In the genomic region with DNA sequence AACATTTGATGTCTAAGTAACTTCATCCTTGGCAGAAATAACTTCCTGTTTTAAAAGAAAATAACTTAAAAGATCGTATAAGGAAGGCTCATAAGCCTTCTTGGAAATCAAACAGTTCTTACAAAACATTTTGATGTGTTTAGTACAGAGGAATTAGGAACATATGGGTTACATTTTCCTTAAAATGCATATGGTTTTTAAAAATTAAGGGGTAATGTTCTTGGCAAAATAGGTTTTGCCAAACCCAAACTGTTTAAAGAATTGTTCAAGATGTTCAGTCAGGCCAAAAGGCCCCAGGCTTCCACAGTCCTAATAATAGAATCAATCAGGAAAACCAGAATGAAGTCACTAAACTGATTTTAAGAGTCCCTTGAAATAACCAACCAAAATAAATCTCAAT, we compare ENCODE assay signal across 25 cellular contexts.
DNase-seq lines count a peak whose midpoint lies in the region; TF ChIP-seq lines count a peak whose summit lies in the region.
"Had no signal": no experiment of that assay in that cellular context is flagged by ENCODE, and none has a peak within 500 bp of the region (broad histone marks: within the 10 kb centered on the region; RNA-seq: fewer than 3 reads in every experiment).

No MANE protein-coding gene starts in this region.

- peak overlapping the region in 7 of 11 experiments; percentile 20 to 46 (median 31); a peak in 7 of 22 replicates for H3K4me2 ChIP-seq in BLaER1 treated with 17β-estradiol and CSF1 and Interleukin-3, amounts not matched to agents 10 nM and 100 nM
- H3K4me2 ChIP-seq: A549 had no signal

- TF ChIP-seq CTCF in A673 (conservative IDR thresholded peaks at IDR 0.05; ENCODE audit: low read depth, low read length) = no peak
- no peak for TF ChIP-seq CTCF in Calu3 (IDR thresholded peaks at IDR 0.05; ENCODE audit: unreplicated experiment)

- H3K27me3 ChIP-seq in A673 (replicated peaks; ENCODE audit: insufficient read depth, low read depth, low read length, poor library complexity) (no peaks in the 10 kb centered on the region), adipocyte (replicated peaks; ENCODE audit: control insufficient read depth, insufficient read depth, low read length) (no peaks in the 10 kb centered on the region)
- no peaks in the 10 kb centered on the region for H3K27me3 ChIP-seq in BLaER1 treated with 17β-estradiol and CSF1 and Interleukin-3, amounts not matched to agents 10 nM and 100 nM
- H3K27me3 ChIP-seq: BE2C had no signal

- no peak overlapping the region for H3K4me3 Mint-ChIP-seq in Calu3 (ENCODE audit: low read depth, unreplicated experiment)
- no peak overlapping the region for H3K4me3 Mint-ChIP-seq in activated CD4-positive, alpha-beta memory T cell treated with anti-CD3 and anti-CD28 coated beads for 36 hours
- H3K4me3 Mint-ChIP-seq: CD14-positive monocyte; CD4-positive, alpha-beta memory T cell; CD4-positive, CD25-positive, alpha-beta regulatory T cell; CD8-positive, alpha-beta memory T cell had no signal

- H3K4me1 Mint-ChIP-seq in Calu3 (ENCODE audit: low read depth, unreplicated experiment) = no peaks in the 10 kb centered on the region
- no peaks in the 10 kb centered on the region for H3K4me1 Mint-ChIP-seq in activated CD4-positive, alpha-beta memory T cell treated with anti-CD3 and anti-CD28 coated beads for 36 hours (ENCODE audit: low read depth)
- H3K4me1 Mint-ChIP-seq: CD14-positive monocyte; CD4-positive, alpha-beta memory T cell; CD4-positive, CD25-positive, alpha-beta regulatory T cell; CD8-positive, alpha-beta memory T cell had no signal

- H4K20me1 ChIP-seq in BLaER1 treated with 17β-estradiol and CSF1 and Interleukin-3, amounts not matched to agents 10 nM and 100 nM = no peaks in the 10 kb centered on the region

- DNase-seq in A673 (ENCODE audit: low spot score) = no peak
- peak; percentile 63 for DNase-seq in adipocyte (ENCODE audit: low read depth)
- DNase-seq in fibroblast of gingiva (ENCODE audit: low read depth) = peak; percentile 52
- DNase-seq in Calu3 = no peak
- DNase-seq in NCI-H2029 treated with DMSO at 0.1 percent for 48 hours (lab: John Stamatoyannopoulos, UW) = no peak
- no peak for DNase-seq in activated CD4-positive, alpha-beta memory T cell treated with anti-CD3 and anti-CD28 coated beads for 36 hours
- no peak for DNase-seq in iPS-NIHi11 (ENCODE audit: low spot score)
- DNase-seq: ACHN; BE2C; C1 segment of cervical spinal cord; CD4-positive, alpha-beta memory T cell; CD4-positive, CD25-positive, alpha-beta regulatory T cell; CD8-positive, alpha-beta memory T cell; COR-L47; DMS 273 treated with DMSO at 0.1 percent for 48 hours; DMS153; DMS53; DMS79; DND-41; EL; GDM1 had no signal

- CTCF ChIA-PET in A673 (lab: Charles Lee) (no interaction called here), Calu3 (lab: Charles Lee) (interaction anchor here (0.7 kb wide), 1 partner anchor 1173 kb away, joined by 4 read pairs; no protein-coding TSS in a partner anchor)
- CTCF ChIA-PET in activated CD4-positive, alpha-beta memory T cell treated with anti-CD3 and anti-CD28 coated beads for 36 hours (lab: Charles Lee) = no interaction called here

- BruUV-seq in A673 (replicated peaks; lab: Mats Ljungman, UMichigan) (no TSS peak), Calu3 (replicated peaks; lab: Mats Ljungman, UMichigan) (no TSS peak)

- no peaks in the 10 kb centered on the region for H3K27me3 Mint-ChIP-seq in Calu3 (ENCODE audit: unreplicated experiment)
- no peaks in the 10 kb centered on the region for H3K27me3 Mint-ChIP-seq in activated CD4-positive, alpha-beta memory T cell treated with anti-CD3 and anti-CD28 coated beads for 36 hours
- H3K27me3 Mint-ChIP-seq: CD4-positive, alpha-beta memory T cell; CD4-positive, CD25-positive, alpha-beta regulatory T cell had no signal

- peaks cover 3% of the 10 kb centered on the region for H3K9me3 Mint-ChIP-seq in Calu3 (ENCODE audit: low read depth, unreplicated experiment)
- H3K9me3 Mint-ChIP-seq in activated CD4-positive, alpha-beta memory T cell treated with anti-CD3 and anti-CD28 coated beads for 36 hours = peaks cover 11% of the 10 kb centered on the region

- no peaks in the 10 kb centered on the region for H3K36me3 Mint-ChIP-seq in Calu3 (ENCODE audit: insufficient read depth, unreplicated experiment)
- no peaks in the 10 kb centered on the region for H3K36me3 Mint-ChIP-seq in activated CD4-positive, alpha-beta memory T cell treated with anti-CD3 and anti-CD28 coated beads for 36 hours
- H3K36me3 Mint-ChIP-seq: CD14-positive monocyte; CD4-positive, alpha-beta memory T cell; CD4-positive, CD25-positive, alpha-beta regulatory T cell; CD8-positive, alpha-beta memory T cell had no signal

- POLR2A ChIA-PET in A673 (lab: Charles Lee; ENCODE audit: low non-redundant PET) = interaction anchor here (0.7 kb wide), 1 partner anchor 649 kb away, joined by 3 read pairs; no protein-coding TSS in a partner anchor
- POLR2A ChIA-PET in activated CD4-positive, alpha-beta memory T cell treated with anti-CD3 and anti-CD28 coated beads for 36 hours (lab: Charles Lee) = no interaction called here

- intact Hi-C loops in A673 (cut with micrococcal nuclease; ENCODE audit: unreplicated experiment) (no loop called here), Calu3 (cut with micrococcal nuclease; ENCODE audit: unreplicated experiment) (no loop called here)
- intact Hi-C loops in activated CD4-positive, alpha-beta memory T cell treated with anti-CD3 and anti-CD28 coated beads for 36 hours (cut with micrococcal nuclease) = no loop called here

- H3K36me3 ChIP-seq in A673 (ENCODE audit: insufficient read depth, low read length, poor library complexity, severe bottlenecking) (no peaks in the 10 kb centered on the region), adipocyte (ENCODE audit: control insufficient read depth, insufficient read depth, low read length, severe bottlenecking) (no peaks in the 10 kb centered on the region)
- H3K36me3 ChIP-seq in BLaER1 treated with 17β-estradiol and CSF1 and Interleukin-3, amounts not matched to agents 10 nM and 100 nM = no peaks in the 10 kb centered on the region
- H3K36me3 ChIP-seq: BE2C had no signal

- H3K27ac Mint-ChIP-seq in Calu3 (ENCODE audit: unreplicated experiment) = no peak overlapping the region
- H3K27ac Mint-ChIP-seq in activated CD4-positive, alpha-beta memory T cell treated with anti-CD3 and anti-CD28 coated beads for 36 hours = no peak overlapping the region
- H3K27ac Mint-ChIP-seq: CD14-positive monocyte; CD4-positive, alpha-beta memory T cell; CD4-positive, CD25-positive, alpha-beta regulatory T cell; CD8-positive, alpha-beta memory T cell had no signal

- no peak overlapping the region for H3K4me3 ChIP-seq in A673 (ENCODE audit: low read depth, low read length, poor library complexity, severe bottlenecking)
- no peak overlapping the region for H3K4me3 ChIP-seq in BLaER1 treated with 17β-estradiol and CSF1 and Interleukin-3, amounts not matched to agents 10 nM and 100 nM
- no peak overlapping the region for H3K4me3 ChIP-seq in adipocyte (ENCODE audit: low read length)
- H3K4me3 ChIP-seq: A549 had no signal

- H3K9ac ChIP-seq in BLaER1 treated with 17β-estradiol and CSF1 and Interleukin-3, amounts not matched to agents 10 nM and 100 nM = no peak overlapping the region
- no peak overlapping the region for H3K9ac ChIP-seq in adipocyte (ENCODE audit: low read length)

- peaks cover 27% of the 10 kb centered on the region for H3K4me1 ChIP-seq in A673 (ENCODE audit: insufficient read depth, low read length, poor library complexity, severe bottlenecking)
- H3K4me1 ChIP-seq in BLaER1 treated with 17β-estradiol and CSF1 and Interleukin-3, amounts not matched to agents 10 nM and 100 nM = peaks cover 0 to 17% (median 4%) of the 10 kb centered on the region in 10 experiments; a peak in 9 of 20 replicates
- no peaks in the 10 kb centered on the region for H3K4me1 ChIP-seq in adipocyte (ENCODE audit: control insufficient read depth, insufficient read depth, low read length)
- H3K4me1 ChIP-seq: A549, BE2C had no signal

- peak overlapping the region; percentile 56 for H3K27ac ChIP-seq in A673 (ENCODE audit: low read depth, low read length, poor library complexity, severe bottlenecking)
- no peak overlapping the region for H3K27ac ChIP-seq in BLaER1 treated with 17β-estradiol and CSF1 and Interleukin-3, amounts not matched to agents 10 nM and 100 nM
- H3K27ac ChIP-seq: 22Rv1, A549 had no signal

- H3K9me3 ChIP-seq in A673 (ENCODE audit: low read depth, low read length, poor library complexity, severe bottlenecking) (no peaks in the 10 kb centered on the region), adipocyte (ENCODE audit: control insufficient read depth, low read length) (no peaks in the 10 kb centered on the region)
- no peaks in the 10 kb centered on the region for H3K9me3 ChIP-seq in BLaER1 treated with 17β-estradiol and CSF1 and Interleukin-3, amounts not matched to agents 10 nM and 100 nM (replicated peaks in 1 of 11)
- H3K9me3 ChIP-seq: A549, BE2C had no signal

Comparison
In these comparisons a context has a peak if more than half of its experiments do, and no peak if none do; other contexts are left out.
1. DNase-seq: peak in adipocyte (single experiment) and fibroblast of gingiva (single experiment); none in A673 (single experiment), Calu3 (single experiment), NCI-H2029 treated with DMSO at 0.1 percent for 48 hours (single experiment), activated CD4-positive, alpha-beta memory T cell treated with anti-CD3 and anti-CD28 coated beads for 36 hours (single experiment) and iPS-NIHi11 (single experiment).